ENCODE assay signal across 8 cellular contexts in the genomic region with DNA sequence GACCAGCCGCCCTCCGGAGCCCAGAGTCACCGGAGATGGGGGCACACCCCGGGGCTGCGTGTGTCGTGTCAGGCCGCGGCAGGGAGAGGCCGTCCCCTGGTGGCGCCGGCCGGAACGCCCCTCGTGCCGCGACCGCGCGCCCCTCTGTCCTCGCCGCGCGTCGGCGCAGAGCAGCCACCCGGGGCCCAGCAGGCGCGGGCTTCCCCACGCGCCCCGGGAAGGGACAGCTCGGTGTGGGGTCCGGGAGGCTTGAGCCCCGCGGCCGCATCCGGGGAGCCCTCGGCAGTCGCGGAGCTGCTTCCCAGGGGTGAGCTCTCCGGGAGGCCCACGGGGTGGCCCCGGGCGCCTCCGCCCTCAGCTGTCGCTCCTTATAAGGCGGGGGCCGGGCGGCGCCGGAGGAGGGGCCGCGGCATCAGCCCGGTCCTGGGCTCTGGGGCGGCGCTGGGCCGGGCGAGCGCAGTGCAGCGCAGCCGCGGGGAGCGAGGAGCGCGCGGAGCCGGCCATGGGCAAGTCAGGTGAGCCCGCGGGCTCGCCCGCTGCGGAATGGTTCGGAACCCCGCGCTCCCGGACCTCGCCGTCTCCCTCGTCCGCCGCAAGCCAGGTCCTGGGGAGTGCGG. TPM values are rescaled to one million over a fixed set of nuclear protein-coding genes. Genes with fewer than 3 reads are reported as not detected.
DNase-seq lines count a peak whose midpoint lies in the region; TF ChIP-seq lines count a peak whose summit lies in the region.

Gene GLIPR2 (plus strand): TSS at position 457 of the 617 bp plus-strand sequence. CDS start 46 bp downstream, at position 503.

- H3K4me3 ChIP-seq in HFF-Myc (replicated peaks; ENCODE audit: low read depth, low read length), result peak within 1 kb of the TSS; percentile 59
- peak within 1 kb of the TSS; percentile 49 for H3K4me3 ChIP-seq in NB4 (ENCODE audit: low read depth, low read length)

- peak; percentile 27 for TF ChIP-seq POLR2A in NB4 (IDR thresholded peaks at IDR 0.05; ENCODE audit: extremely low read depth, insufficient read length)

- TF ChIP-seq CTCF in HFF-Myc (IDR thresholded peaks at IDR 0.05; ENCODE audit: low read depth, low read length, missing control alignments) (peak; percentile 18), NB4 (IDR thresholded peaks at IDR 0.05; ENCODE audit: low read depth, low read length) (no peak)

- DNase-seq in DMS79 treated with DMSO at 0.1 percent for 48 hours (lab: John Stamatoyannopoulos, UW) (peak; percentile 30), DMS79 (lab: John Stamatoyannopoulos, UW) (no peak), HFF-Myc (ENCODE audit: extremely low read depth, low read depth) (no peak), NB4 (ENCODE audit: low read depth) (peak; percentile 77), cerebellum (ENCODE audit: low spot score) (peak; percentile 72), kidney glomerular epithelial cell (lab: John Stamatoyannopoulos, UW) (peak; percentile 53)
- peak; percentile 83 for DNase-seq in activated CD4-positive, CD25-positive, alpha-beta regulatory T cell treated with anti-CD3 and anti-CD28 coated beads, Interleukin-2, amount 50 U/mL, for 72 hours
- peak; percentile 45 to 76 for DNase-seq in stimulated activated CD4-positive, alpha-beta T cell treated with anti-CD3 and anti-CD28 coated beads, Interleukin-15, amount 100 ng/mL, for 48 hours (ENCODE audit: low read depth in 2 of 2)

RNA-seq across cellular contexts. Expression of gene GLIPR2, which starts in this region (rescaled TPM):
- total RNA-seq in cerebellum, result 13.0 TPM

Comparison
In these comparisons a context has a peak if more than half of its experiments do, and no peak if none do; other contexts are left out.
1. DNase-seq: peak in DMS79 treated with DMSO at 0.1 percent for 48 hours (single experiment), NB4 (single experiment), activated CD4-positive, CD25-positive, alpha-beta regulatory T cell treated with anti-CD3 and anti-CD28 coated beads, Interleukin-2, amount 50 U/mL, for 72 hours (single experiment), cerebellum (single experiment), kidney glomerular epithelial cell (single experiment) and stimulated activated CD4-positive, alpha-beta T cell treated with anti-CD3 and anti-CD28 coated beads, Interleukin-15, amount 100 ng/mL, for 48 hours (2 of 2); none in DMS79 (single experiment) and HFF-Myc (single experiment).